In genomic region chr11:121539000-121539399, GRCh38 we compare ENCODE assay signal across 28 cellular contexts.
DNase-seq lines count a peak whose midpoint lies in the region; ATAC-seq, FAIRE-seq and TF ChIP-seq lines count a peak whose summit lies in the region.
"Had no signal": no experiment of that assay in that cellular context is flagged by ENCODE, and none has a peak within 500 bp of the region (broad histone marks: within the 10 kb centered on the region; RNA-seq: fewer than 3 reads in every experiment).

No MANE protein-coding gene starts in this region.

- peak overlapping the region; percentile 77 for H3K4me2 ChIP-seq in GM12878 (ENCODE audit: control insufficient read depth, insufficient read depth)

- no peak for TF ChIP-seq POLR2A in GM12878 (IDR thresholded peaks at IDR 0.05; ENCODE audit: low read depth, low read length)

- no peak overlapping the region for H2AFZ ChIP-seq in GM12878 (ENCODE audit: control insufficient read depth, low read depth, low read length)

- ATAC-seq in stimulated activated naive CD8-positive, alpha-beta T cell treated with anti-CD3 and anti-CD28 coated beads, Interleukin-15, Interleukin-2, amounts not matched to agents 100 U/mL and 50 U/mL, for 24 hours, result no peak
- ATAC-seq in GM12878 (peak; percentile 59), GM19324 (IDR thresholded peaks at IDR 0.05; ENCODE audit: low FRiP score, unreplicated experiment) (no peak), GM18867 (IDR thresholded peaks at IDR 0.05; ENCODE audit: unreplicated experiment) (no peak)
- ATAC-seq: right lobe of liver, WTC11 had no signal

- CTCF ChIA-PET in GM12878 (lab: Yijun Ruan, JAX) (interaction anchor here (1.2 to 1.6 kb wide), 2 partner anchors 10 to 55 kb away, joined by 3 to 4 read pairs; no protein-coding TSS in a partner anchor), Calu3 (lab: Charles Lee) (no interaction called here)

- H4K20me1 ChIP-seq in GM12878 (ENCODE audit: control insufficient read depth, insufficient read depth), result no peaks in the 10 kb centered on the region

- BruUV-seq in GM12878 (replicated peaks; lab: Mats Ljungman, UMichigan) (no TSS peak), Calu3 (replicated peaks; lab: Mats Ljungman, UMichigan) (no TSS peak)

- H3K4me1 ChIP-seq in GM12878 (ENCODE audit: control insufficient read depth, insufficient read depth, low read length), result peaks cover 55% of the 10 kb centered on the region
- H3K4me1 ChIP-seq: right lobe of liver had no signal

- H3K27ac ChIP-seq in GM12878 (ENCODE audit: control insufficient read depth, insufficient read depth), result peak overlapping the region; percentile 74
- H3K27ac ChIP-seq: right lobe of liver, tibial artery had no signal

- no peaks in the 10 kb centered on the region for H3K9me3 Mint-ChIP-seq in stimulated activated naive CD8-positive, alpha-beta T cell treated with anti-CD3 and anti-CD28 coated beads, Interleukin-15, Interleukin-2, amounts not matched to agents 100 ng/mL and 50 ng/mL, for 24 hours
- H3K9me3 Mint-ChIP-seq in Calu3 (ENCODE audit: low read depth, unreplicated experiment), result no peaks in the 10 kb centered on the region
- H3K9me3 Mint-ChIP-seq: activated naive CD4-positive, alpha-beta T cell treated with anti-CD3 and anti-CD28 coated beads, Interleukin-2, amount 10 ng/mL, durations not matched to agents 7 days and 5 days; IgD-negative memory B cell; WTC11 had no signal

- H3K9ac ChIP-seq in GM12878 (ENCODE audit: control insufficient read depth, insufficient read depth, low read length), result no peak overlapping the region

- peak overlapping the region; percentile 56 for H3K27ac Mint-ChIP-seq in stimulated activated naive CD8-positive, alpha-beta T cell treated with anti-CD3 and anti-CD28 coated beads, Interleukin-15, Interleukin-2, amounts not matched to agents 100 ng/mL and 50 ng/mL, for 24 hours
- no peak overlapping the region for H3K27ac Mint-ChIP-seq in Calu3 (ENCODE audit: unreplicated experiment)
- H3K27ac Mint-ChIP-seq: IgD-negative memory B cell, WTC11 had no signal

- H3K27me3 Mint-ChIP-seq in stimulated activated naive CD8-positive, alpha-beta T cell treated with anti-CD3 and anti-CD28 coated beads, Interleukin-15, Interleukin-2, amounts not matched to agents 100 ng/mL and 50 ng/mL, for 24 hours, result no peaks in the 10 kb centered on the region
- H3K27me3 Mint-ChIP-seq in Calu3 (ENCODE audit: unreplicated experiment), result no peaks in the 10 kb centered on the region
- H3K27me3 Mint-ChIP-seq: activated naive CD4-positive, alpha-beta T cell treated with anti-CD3 and anti-CD28 coated beads, Interleukin-2, amount 10 ng/mL, durations not matched to agents 7 days and 5 days had no signal

- TF ChIP-seq CTCF in GM12878 (IDR thresholded peaks at IDR 0.05 in 2 of 3, conservative IDR thresholded peaks at IDR 0.05 in 1 of 3; ENCODE audit: control insufficient read depth in 2 of 3, extremely low read depth in 1 of 3, insufficient read depth in 1 of 3, low read depth in 3 of 3, low read length in 3 of 3), result no peak
- TF ChIP-seq CTCF in Calu3 (IDR thresholded peaks at IDR 0.05; ENCODE audit: unreplicated experiment), result no peak

- DNase-seq in stimulated activated naive CD8-positive, alpha-beta T cell treated with anti-CD3 and anti-CD28 coated beads, Interleukin-15, Interleukin-2, amounts not matched to agents 100 U/mL and 50 U/mL, for 24 hours, result no peak
- DNase-seq in GM19239 (ENCODE audit: insufficient read length, low spot score) (no peak), GM12878 (ENCODE audit: low read depth, low spot score) (peak; percentile 69), DMS53 (lab: John Stamatoyannopoulos, UW) (no peak), Calu3 (no peak)
- DNase-seq: activated CD4-positive, alpha-beta T cell treated with anti-CD3 and anti-CD28 coated beads, Interleukin-2, amount 50 U/mL, for 48 hours; activated naive CD4-positive, alpha-beta T cell treated with anti-CD3 and anti-CD28 coated beads, Interleukin-2, amount 10 ng/mL, durations not matched to agents 7 days and 5 days; C1 segment of cervical spinal cord; caudate nucleus; dermis blood vessel endothelial cell; GF-D8; glutamatergic neuron; kidney glomerular epithelial cell; NCI-H1105; NCI-H2081 treated with DMSO at 0.1 percent for 48 hours; NCI-H446 treated with DMSO at 0.1 percent for 48 hours; right lobe of liver; stimulated activated CD4-positive, alpha-beta T cell treated with anti-CD3 and anti-CD28 coated beads, Interleukin-4, amount 100 ng/mL, for 4 hours; stimulated activated naive CD4-positive, alpha-beta T cell treated with Interleukin-2 at 50 U/mL for 16 hours; T1000; tibial artery had no signal

- in situ Hi-C loops in GM12878 (cut with MboI), result no loop called here

- H3K27me3 ChIP-seq in GM12878 (replicated peaks in 1 of 2; ENCODE audit: control insufficient read depth in 2 of 2, insufficient read depth in 2 of 2, low read length in 1 of 2), result no peaks in the 10 kb centered on the region
- H3K27me3 ChIP-seq: right lobe of liver, tibial artery had no signal

- H3K36me3 Mint-ChIP-seq in stimulated activated naive CD8-positive, alpha-beta T cell treated with anti-CD3 and anti-CD28 coated beads, Interleukin-15, Interleukin-2, amounts not matched to agents 100 ng/mL and 50 ng/mL, for 24 hours (ENCODE audit: low read depth), result peaks cover 46% of the 10 kb centered on the region
- no peaks in the 10 kb centered on the region for H3K36me3 Mint-ChIP-seq in Calu3 (ENCODE audit: insufficient read depth, unreplicated experiment)
- H3K36me3 Mint-ChIP-seq: IgD-negative memory B cell had no signal

- SMC1A ChIA-PET in GM12878 (lab: Charles Lee; ENCODE audit: uncharacterized antibody, unreplicated experiment), result interaction anchor here (0.8 to 2.8 kb wide), 5 partner anchors 14 to 75 kb away, joined by 3 to 9 read pairs (median 4); no protein-coding TSS in a partner anchor

- H3K4me3 Mint-ChIP-seq in stimulated activated naive CD8-positive, alpha-beta T cell treated with anti-CD3 and anti-CD28 coated beads, Interleukin-15, Interleukin-2, amounts not matched to agents 100 ng/mL and 50 ng/mL, for 24 hours, result no peak overlapping the region
- H3K4me3 Mint-ChIP-seq in Calu3 (ENCODE audit: low read depth, unreplicated experiment), result no peak overlapping the region
- H3K4me3 Mint-ChIP-seq: activated naive CD4-positive, alpha-beta T cell treated with anti-CD3 and anti-CD28 coated beads, Interleukin-2, amount 10 ng/mL, durations not matched to agents 7 days and 5 days; WTC11 had no signal

- peak; percentile 96 for FAIRE-seq in GM19239 (lab: Jason Lieb, UNC)
- peak; percentile 52 for FAIRE-seq in GM12878 (lab: Jason Lieb, UNC)
- FAIRE-seq: astrocyte had no signal

- TF ChIP-seq RAD21 in GM12878 (IDR thresholded peaks at IDR 0.05; ENCODE audit: insufficient read depth, low read depth, low read length), result no peak

- H3K4me3 ChIP-seq in GM12878, result 0 out of 2 replicates have a peak overlapping the region, but pooled peaks have one; percentile 16
- H3K4me3 ChIP-seq: lung, right lobe of liver, tibial artery had no signal

- POLR2A ChIA-PET in GM12878 (lab: Charles Lee), result interaction anchor here (1.0 kb wide), 1 partner anchor 57 kb away, joined by 3 read pairs; no protein-coding TSS in a partner anchor

- peaks cover 67% of the 10 kb centered on the region for H3K4me1 Mint-ChIP-seq in stimulated activated naive CD8-positive, alpha-beta T cell treated with anti-CD3 and anti-CD28 coated beads, Interleukin-15, Interleukin-2, amounts not matched to agents 100 ng/mL and 50 ng/mL, for 24 hours (ENCODE audit: low read depth)
- H3K4me1 Mint-ChIP-seq in Calu3 (ENCODE audit: low read depth, unreplicated experiment), result no peaks in the 10 kb centered on the region

- no peaks in the 10 kb centered on the region; the same call in 2 of the 3 replicates for H3K9me3 ChIP-seq in GM12878 (replicated peaks; ENCODE audit: control insufficient read depth, insufficient read depth, low read length)
- H3K9me3 ChIP-seq: right lobe of liver, tibial artery had no signal

- peaks cover 11% of the 10 kb centered on the region for H3K79me2 ChIP-seq in GM12878 (ENCODE audit: control insufficient read depth, insufficient read depth, low read length)

- 19% methylated on average over 5 of the region's 5 CpGs for whole genome bisulfite sequencing in GM12878 (ENCODE audit: insufficient coverage, insufficient replicate concordance, low lambda C conversion rate, missing lambda C conversion rate)

- intact Hi-C loops in GM12878 (cut with micrococcal nuclease; ENCODE audit: unreplicated experiment), result loop anchor here (1.0 to 5.0 kb wide), 2 partner anchors 51 to 77 kb away; no protein-coding TSS in a partner anchor
- intact Hi-C loops in Calu3 (cut with micrococcal nuclease; ENCODE audit: unreplicated experiment), result no loop called here

- RAD21 ChIA-PET in GM12878 (lab: Charles Lee; ENCODE audit: unreplicated experiment), result interaction anchor here (0.8 to 1.3 kb wide), 5 partner anchors 32 to 220 kb away, joined by 3 to 5 read pairs (median 3); no protein-coding TSS in a partner anchor

- no peak for TF ChIP-seq EP300 in GM12878 (IDR thresholded peaks at IDR 0.05; ENCODE audit: borderline replicate concordance in 1 of 2, control insufficient read depth in 1 of 2, low read depth in 2 of 2, low read length in 2 of 2)

- H3K36me3 ChIP-seq in GM12878 (ENCODE audit: control insufficient read depth in 2 of 2, insufficient read depth in 2 of 2, low read length in 1 of 2), result peaks cover 18 to 31% of the 10 kb centered on the region in 2 experiments

TF ChIP-seq in GM12878, 131 proteins besides CTCF, POLR2A, EP300 and RAD21:
- TF ChIP-seq FOXM1 (IDR thresholded peaks at IDR 0.05; ENCODE audit: low read depth, low read length) (peak; percentile 49; the same call in 1 of the 2 replicates), RUNX3 (IDR thresholded peaks at IDR 0.05; ENCODE audit: low read length) (peak; percentile 63; the same call in 1 of the 2 replicates), JUNB (IDR thresholded peaks at IDR 0.05) (peak; percentile 28; the same call in 1 of the 2 replicates), NFIC (IDR thresholded peaks at IDR 0.05; ENCODE audit: low read depth, low read length) (0 out of 2 replicates have a peak, but pooled peaks have one; percentile 34), SP1 (IDR thresholded peaks at IDR 0.05; ENCODE audit: low read depth, low read length) (no peak)
TF ChIP-seq in GM12878: peak in this region for 4.
